19 cellular contexts compared by ENCODE assay signal in the genomic region with DNA sequence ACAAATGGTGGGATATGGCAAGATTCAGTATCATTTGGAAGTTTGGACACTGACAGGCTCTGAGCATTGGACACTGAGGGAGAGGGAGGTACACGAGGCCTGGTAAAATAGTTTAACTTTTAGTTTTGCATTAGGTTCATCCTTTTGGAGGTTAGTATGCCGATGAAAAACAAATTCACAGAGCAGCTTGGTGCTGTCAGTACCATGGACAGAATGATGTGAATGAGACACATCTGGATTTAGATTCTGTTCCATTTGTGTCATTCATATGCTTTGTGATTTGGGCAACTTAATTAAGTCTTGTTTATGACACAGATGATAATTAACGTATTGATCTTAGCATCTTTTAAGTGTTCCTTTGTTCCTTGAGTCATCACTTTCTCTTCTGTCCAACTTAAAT. TPM values are rescaled to one million over a fixed set of nuclear protein-coding genes. Genes with fewer than 3 reads are reported as not detected.
DNase-seq lines count a peak whose midpoint lies in the region; ATAC-seq, FAIRE-seq and TF ChIP-seq lines count a peak whose summit lies in the region.
"Had no signal": no experiment of that assay in that cellular context is flagged by ENCODE, and none has a peak within 500 bp of the region (broad histone marks: within the 10 kb centered on the region; RNA-seq: fewer than 3 reads in every experiment).

No MANE protein-coding gene starts in this region.

- H3K27me3 Mint-ChIP-seq in HFFc6 (ENCODE audit: insufficient read depth): no peaks in the 10 kb centered on the region
- H3K27me3 Mint-ChIP-seq in activated CD4-positive, alpha-beta memory T cell treated with anti-CD3 and anti-CD28 coated beads for 36 hours: no peaks in the 10 kb centered on the region
- H3K27me3 Mint-ChIP-seq: CD4-positive, CD25-positive, alpha-beta regulatory T cell; IgD-negative memory B cell had no signal

- H3K27ac ChIP-seq in SK-N-SH (ENCODE audit: low read depth in 2 of 2, low read length in 1 of 2): no peak overlapping the region
- H3K27ac ChIP-seq: 22Rv1, BLaER1, KMS-11 had no signal

- no peak overlapping the region for H3K9ac ChIP-seq in SK-N-SH
- H3K9ac ChIP-seq: BLaER1, KMS-11 had no signal

- no peak for ATAC-seq in SK-N-SH treated with all-trans-retinoic acid at 6 μM for 48 hours

- no peaks in the 10 kb centered on the region for H3K36me3 ChIP-seq in SK-N-SH (replicated peaks in 1 of 2; ENCODE audit: control insufficient read depth in 1 of 2, insufficient read depth in 2 of 2, low read length in 1 of 2)
- H3K36me3 ChIP-seq: BLaER1 had no signal

- H3K9me3 ChIP-seq in SK-N-SH: no peaks in the 10 kb centered on the region

- H3K27ac Mint-ChIP-seq in HFFc6: no peak overlapping the region
- no peak overlapping the region for H3K27ac Mint-ChIP-seq in activated CD4-positive, alpha-beta memory T cell treated with anti-CD3 and anti-CD28 coated beads for 36 hours
- H3K27ac Mint-ChIP-seq: CD4-positive, CD25-positive, alpha-beta regulatory T cell; H9; IgD-negative memory B cell had no signal

- no peaks in the 10 kb centered on the region for H3K79me2 ChIP-seq in SK-N-SH (ENCODE audit: insufficient read depth)

- no peak overlapping the region for H3K4me2 ChIP-seq in SK-N-SH
- H3K4me2 ChIP-seq: BLaER1, KMS-11 had no signal

- no peak for TF ChIP-seq RAD21 in SK-N-SH (IDR thresholded peaks at IDR 0.05; ENCODE audit: low read length)

- H3K4me3 ChIP-seq in SK-N-SH (ENCODE audit: low read depth in 2 of 2, low read length in 1 of 2) (no peak overlapping the region), choroid plexus epithelial cell (ENCODE audit: low read depth, low read length) (no peak overlapping the region)
- H3K4me3 ChIP-seq: BLaER1 had no signal

- H3K9me3 Mint-ChIP-seq in HFFc6: no peaks in the 10 kb centered on the region
- no peaks in the 10 kb centered on the region for H3K9me3 Mint-ChIP-seq in activated CD4-positive, alpha-beta memory T cell treated with anti-CD3 and anti-CD28 coated beads for 36 hours
- H3K9me3 Mint-ChIP-seq: CD4-positive, CD25-positive, alpha-beta regulatory T cell; IgD-negative memory B cell had no signal

- no peaks in the 10 kb centered on the region for H3K4me1 Mint-ChIP-seq in HFFc6 (ENCODE audit: low read depth)
- H3K4me1 Mint-ChIP-seq in activated CD4-positive, alpha-beta memory T cell treated with anti-CD3 and anti-CD28 coated beads for 36 hours (ENCODE audit: low read depth): peaks cover 17% of the 10 kb centered on the region

- no peak overlapping the region for H3K4me3 Mint-ChIP-seq in HFFc6
- no peak overlapping the region for H3K4me3 Mint-ChIP-seq in activated CD4-positive, alpha-beta memory T cell treated with anti-CD3 and anti-CD28 coated beads for 36 hours
- H3K4me3 Mint-ChIP-seq: CD4-positive, CD25-positive, alpha-beta regulatory T cell; H9; IgD-negative memory B cell had no signal

- TF ChIP-seq EP300 in SK-N-SH (IDR thresholded peaks at IDR 0.05; ENCODE audit: borderline replicate concordance in 1 of 2, low read depth in 1 of 2, low read length in 1 of 2): no peak

- CTCF ChIA-PET in SK-N-SH (lab: Yijun Ruan, JAX): no interaction called here
- CTCF ChIA-PET in activated CD4-positive, alpha-beta memory T cell treated with anti-CD3 and anti-CD28 coated beads for 36 hours (lab: Charles Lee): no interaction called here

- no peaks in the 10 kb centered on the region for H3K36me3 Mint-ChIP-seq in HFFc6 (ENCODE audit: low read depth)
- no peaks in the 10 kb centered on the region for H3K36me3 Mint-ChIP-seq in activated CD4-positive, alpha-beta memory T cell treated with anti-CD3 and anti-CD28 coated beads for 36 hours
- H3K36me3 Mint-ChIP-seq: CD4-positive, CD25-positive, alpha-beta regulatory T cell; IgD-negative memory B cell had no signal

- no peaks in the 10 kb centered on the region for H3K9me2 ChIP-seq in SK-N-SH

- intact Hi-C loops in activated CD4-positive, alpha-beta memory T cell treated with anti-CD3 and anti-CD28 coated beads for 36 hours (cut with micrococcal nuclease): no loop called here

- H2AFZ ChIP-seq in SK-N-SH (ENCODE audit: low read depth): no peak overlapping the region

- no peaks in the 10 kb centered on the region for H3F3A ChIP-seq in SK-N-SH (replicated peaks; ENCODE audit: insufficient read depth)

- 91% methylated on average over 3 of the region's 3 CpGs for WGBS in SK-N-SH (ENCODE audit: low lambda C conversion rate)

- no peaks in the 10 kb centered on the region for H4K20me1 ChIP-seq in SK-N-SH (ENCODE audit: insufficient read depth)
- H4K20me1 ChIP-seq: BLaER1 had no signal

- no peak for TF ChIP-seq CTCF in SK-N-SH (IDR thresholded peaks at IDR 0.05)
- TF ChIP-seq CTCF in choroid plexus epithelial cell (conservative IDR thresholded peaks at IDR 0.05; ENCODE audit: low read depth, low read length): no peak
- no peak for TF ChIP-seq CTCF in HFFc6 (IDR thresholded peaks at IDR 0.05)

- POLR2A ChIA-PET in SK-N-SH (lab: Yijun Ruan, JAX): no interaction called here
- POLR2A ChIA-PET in activated CD4-positive, alpha-beta memory T cell treated with anti-CD3 and anti-CD28 coated beads for 36 hours (lab: Charles Lee): no interaction called here

- H3K27me3 ChIP-seq in SK-N-SH (ENCODE audit: insufficient read depth): no peaks in the 10 kb centered on the region
- H3K27me3 ChIP-seq: BLaER1 had no signal

- DNase-seq in SK-N-SH (no peak), HTR-8/SVneo (ENCODE audit: insufficient read length, low spot score) (no peak), choroid plexus epithelial cell (ENCODE audit: low read depth) (peak; percentile 2), HFFc6 (no peak), NCI-H2196 treated with DMSO at 0.1 percent for 48 hours (lab: John Stamatoyannopoulos, UW; ENCODE audit: unreplicated experiment) (no peak), NCI-H2081 treated with DMSO at 0.1 percent for 48 hours (lab: John Stamatoyannopoulos, UW) (no peak)
- DNase-seq in activated CD4-positive, alpha-beta memory T cell treated with anti-CD3 and anti-CD28 coated beads for 36 hours: no peak
- DNase-seq: AML-193; CD4-positive, CD25-positive, alpha-beta regulatory T cell; DMS53; GF-D8; GOT3; H9 had no signal

- peak; percentile 97 for FAIRE-seq in HTR-8/SVneo (lab: Jason Lieb, UNC)

- H3K4me1 ChIP-seq in SK-N-SH (ENCODE audit: control insufficient read depth in 1 of 2, insufficient read depth in 2 of 2, low read depth in 1 of 2, low read length in 1 of 2): no peaks in the 10 kb centered on the region; a peak in 1 of 4 replicates
- H3K4me1 ChIP-seq: BLaER1 had no signal

TF ChIP-seq in SK-N-SH, 30 proteins besides CTCF, POLR2A, EP300 and RAD21 (continues in another document):
- no peak for TF ChIP-seq ELF1 (IDR thresholded peaks at IDR 0.05)

TF ChIP-seq in SK-N-SH treated with all-trans-retinoic acid at 6 μM for 48 hours, 23 proteins besides CTCF, POLR2A, EP300 and RAD21 (continues in another document):
- TF ChIP-seq BACH2 (CRISPR knock-in tag; IDR thresholded peaks at IDR 0.05; ENCODE audit: borderline replicate concordance) (no peak), SNAI2 (CRISPR knock-in tag; IDR thresholded peaks at IDR 0.05) (no peak), ZFP30 (CRISPR knock-in tag; IDR thresholded peaks at IDR 0.05) (no peak), TCF4 (CRISPR knock-in tag; IDR thresholded peaks at IDR 0.05; ENCODE audit: borderline replicate concordance) (no peak), ZNF70 (CRISPR knock-in tag; IDR thresholded peaks at IDR 0.05) (no peak), OSR1 (CRISPR knock-in tag; IDR thresholded peaks at IDR 0.05) (no peak), ZNF8 (CRISPR knock-in tag; IDR thresholded peaks at IDR 0.05) (no peak), ARNTL (CRISPR knock-in tag; IDR thresholded peaks at IDR 0.05; ENCODE audit: borderline replicate concordance, low read depth) (no peak), PATZ1 (CRISPR knock-in tag; IDR thresholded peaks at IDR 0.05; ENCODE audit: borderline replicate concordance) (no peak), ESRRG (CRISPR knock-in tag; IDR thresholded peaks at IDR 0.05) (no peak)
- TF ChIP-seq, protein P1, sequence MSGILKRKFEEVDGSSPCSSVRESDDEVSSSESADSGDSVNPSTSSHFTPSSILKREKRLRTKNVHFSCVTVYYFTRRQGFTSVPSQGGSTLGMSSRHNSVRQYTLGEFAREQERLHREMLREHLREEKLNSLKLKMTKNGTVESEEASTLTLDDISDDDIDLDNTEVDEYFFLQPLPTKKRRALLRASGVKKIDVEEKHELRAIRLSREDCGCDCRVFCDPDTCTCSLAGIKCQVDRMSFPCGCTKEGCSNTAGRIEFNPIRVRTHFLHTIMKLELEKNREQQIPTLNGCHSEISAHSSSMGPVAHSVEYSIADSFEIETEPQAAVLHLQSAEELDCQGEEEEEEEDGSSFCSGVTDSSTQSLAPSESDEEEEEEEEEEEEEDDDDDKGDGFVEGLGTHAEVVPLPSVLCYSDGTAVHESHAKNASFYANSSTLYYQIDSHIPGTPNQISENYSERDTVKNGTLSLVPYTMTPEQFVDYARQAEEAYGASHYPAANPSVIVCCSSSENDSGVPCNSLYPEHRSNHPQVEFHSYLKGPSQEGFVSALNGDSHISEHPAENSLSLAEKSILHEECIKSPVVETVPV (CRISPR knock-in tag; IDR thresholded peaks at IDR 0.05): no peak

RNA-seq across cellular contexts. Expression of gene GPHN, which starts 33.7 kb away (rescaled TPM):
- 6.9 and 8.8 TPM in 2 replicates for polyA plus RNA-seq in SK-N-SH (2012; rRNA removed)
- 8.6 and 10.0 TPM in 2 replicates for polyA plus RNA-seq in SK-N-SH (2012; cell fraction: cytosol; rRNA removed)
- polyA plus RNA-seq in SK-N-SH (2012; cell fraction: nucleus; rRNA removed): 3.4 and 8.3 TPM in 2 replicates
- total RNA-seq in HFFc6 (2021; fragmentation: NEBNext Ultra II Directional; extraction: Animal tissue kit (Norgen Biotek cat#: 25700)): 10 to 100 TPM; 11.2 to 16.4 (median 15.0) TPM
- total RNA-seq in activated CD4-positive, alpha-beta memory T cell treated with anti-CD3 and anti-CD28 coated beads for 36 hours: 10 to 100 TPM; 19.5 to 23.1 TPM

RNA-seq across cellular contexts. Expression of gene CCDC196, which starts 55.5 kb away (rescaled TPM):
- not detected in 2 replicates for polyA plus RNA-seq in SK-N-SH (2012; rRNA removed)
- not detected in 2 replicates for polyA plus RNA-seq in SK-N-SH (2012; cell fraction: cytosol; rRNA removed)
- polyA plus RNA-seq in SK-N-SH (2012; cell fraction: nucleus; rRNA removed): not detected in 2 replicates
- not detected for total RNA-seq in HFFc6 (2021; fragmentation: NEBNext Ultra II Directional; extraction: Animal tissue kit (Norgen Biotek cat#: 25700))
- not detected for total RNA-seq in activated CD4-positive, alpha-beta memory T cell treated with anti-CD3 and anti-CD28 coated beads for 36 hours
- total RNA-seq: CD4-positive, CD25-positive, alpha-beta regulatory T cell; H9; HT-29 had no signal
- polyA plus RNA-seq: CD4-positive, CD25-positive, alpha-beta regulatory T cell; IgD-negative memory B cell had no signal
